Comparison of ENCODE assay signal across 8 cellular contexts in genomic region chr18:63848159-63848558, GRCh38. TPM values are rescaled to one million over a fixed set of nuclear protein-coding genes. Genes with fewer than 3 reads are reported as not detected.
A peak's percentile ranks its signal among the peaks of the same experiment; 100 is the strongest.
DNase-seq lines count a peak whose midpoint lies in the region; ATAC-seq and TF ChIP-seq lines count a peak whose summit lies in the region.

No MANE protein-coding gene starts in this region.

- no peaks in the 10 kb centered on the region for H3K27me3 Mint-ChIP-seq in Calu3 (ENCODE audit: unreplicated experiment)

- 4 to 9% (median 5%) methylated on average over 2 of the region's 2 CpGs for WGBS in spleen, 5 donors

- intact Hi-C loops in Calu3 (cut with micrococcal nuclease; ENCODE audit: unreplicated experiment): loop anchor here (1.0 to 5.0 kb wide), 2 partner anchors 88 to 101 kb away; no protein-coding TSS in a partner anchor
- intact Hi-C loops in spleen (cut with DNase I; ENCODE audit: low total_unique reads): loop anchor here (10.0 kb wide), 1 partner anchor 333 kb away; no protein-coding TSS in a partner anchor

- H3K9me3 ChIP-seq in spleen: no peaks in the 10 kb centered on the region

- peaks cover 9% of the 10 kb centered on the region for H3K4me1 Mint-ChIP-seq in Calu3 (ENCODE audit: low read depth, unreplicated experiment)

- CTCF ChIA-PET in Calu3 (lab: Charles Lee): no interaction called here

- H3K4me1 ChIP-seq in foreskin keratinocyte (peaks cover 26% of the 10 kb centered on the region), spleen (no peaks in the 10 kb centered on the region)

- H3K4me3 ChIP-seq in LNCaP clone FGC (ENCODE audit: low read depth, low read length): no peak overlapping the region
- H3K4me3 ChIP-seq in spleen: no peak overlapping the region

- H3K36me3 Mint-ChIP-seq in Calu3 (ENCODE audit: insufficient read depth, unreplicated experiment): no peaks in the 10 kb centered on the region

- H3K27me3 ChIP-seq in foreskin keratinocyte: no peaks in the 10 kb centered on the region
- peaks cover 0 to 13% (median 0%) of the 10 kb centered on the region in 7 donors for H3K27me3 ChIP-seq in spleen (replicated peaks in 1 of 7)

- TF ChIP-seq CTCF in Calu3 (IDR thresholded peaks at IDR 0.05; ENCODE audit: unreplicated experiment) (peak; percentile 58), LNCaP clone FGC (IDR thresholded peaks at IDR 0.05; ENCODE audit: control insufficient read depth, extremely low read depth, insufficient read depth) (peak; percentile 75), foreskin keratinocyte (conservative IDR thresholded peaks at IDR 0.05) (peak; percentile 87), spleen (IDR thresholded peaks at IDR 0.05 in 8 of 11, conservative IDR thresholded peaks at IDR 0.05 in 3 of 11) (peak in 6 of 11 experiments; percentile 16 to 48 (median 26))

- TF ChIP-seq POLR2A in spleen (IDR thresholded peaks at IDR 0.05): no peak

- no peaks in the 10 kb centered on the region for H3K9me3 Mint-ChIP-seq in Calu3 (ENCODE audit: low read depth, unreplicated experiment)

- no peak overlapping the region for H3K27ac Mint-ChIP-seq in Calu3 (ENCODE audit: unreplicated experiment)

- peak; percentile 48 for DNase-seq in Calu3
- DNase-seq in LNCaP clone FGC (ENCODE audit: low read depth): peak; percentile 98
- DNase-seq in SK-N-DZ (ENCODE audit: low spot score): peak; percentile 40
- DNase-seq in foreskin keratinocyte: peak; percentile 34 to 68
- DNase-seq in spleen: no peak
- DNase-seq in activated CD8-positive, alpha-beta memory T cell treated with anti-CD3 and anti-CD28 coated beads for 24 hours: no peak

- H3K27ac ChIP-seq in foreskin keratinocyte: no peak overlapping the region
- H3K27ac ChIP-seq in spleen: no peak overlapping the region

- BruUV-seq in Calu3 (replicated peaks; lab: Mats Ljungman, UMichigan): no TSS peak

- H3K36me3 ChIP-seq in spleen: no peaks in the 10 kb centered on the region

- peak; percentile 56 for ATAC-seq in GM19372 (IDR thresholded peaks at IDR 0.05; ENCODE audit: low read depth, unreplicated experiment)
- peak; percentile 70 for ATAC-seq in foreskin keratinocyte
- no peak for ATAC-seq in GM18517 (IDR thresholded peaks at IDR 0.05; ENCODE audit: unreplicated experiment)

- H3K4me3 Mint-ChIP-seq in Calu3 (ENCODE audit: low read depth, unreplicated experiment): no peak overlapping the region

RNA-seq across cellular contexts. Expression of gene SERPINB2, which starts 39.3 kb away (rescaled TPM):
- total RNA-seq in Calu3 (2022): 39.2 and 85.1 TPM in 2 replicates
- not detected in 2 replicates for polyA plus RNA-seq in SK-N-DZ (2014; cell fraction: cytosol; rRNA removed)
- polyA plus RNA-seq in SK-N-DZ (2014; cell fraction: nucleus; rRNA removed): not detected in 2 replicates
- 129 and 205 TPM in 2 replicates for total RNA-seq in foreskin keratinocyte
- 96.4 and 169 TPM in 2 replicates for polyA plus RNA-seq in foreskin keratinocyte
- total RNA-seq in spleen: 1 to 10 TPM in 2 of 7 donors, under 1 TPM in 2, not detected in 3; 0.38 to 2.3 (median 1.2) TPM
- polyA plus RNA-seq in spleen: under 1 TPM in 2 of 3 donors, not detected in 1; 0.10 to 0.13 TPM

RNA-seq across cellular contexts. Expression of gene SERPINB10, which starts 59.6 kb away (rescaled TPM):
- total RNA-seq in Calu3 (2022): not detected in 2 replicates
- polyA plus RNA-seq in SK-N-DZ (2014; cell fraction: cytosol; rRNA removed): not detected in 2 replicates
- polyA plus RNA-seq in SK-N-DZ (2014; cell fraction: nucleus; rRNA removed): not detected in 2 replicates
- 0.07 and 2.3 TPM in 2 replicates for total RNA-seq in foreskin keratinocyte
- polyA plus RNA-seq in foreskin keratinocyte: 0.73 TPM in 1 of 2 replicates, not detected in the other
- 1 to 10 TPM in 3 of 7 donors, under 1 TPM in 3, not detected in 1; 0.34 to 5.6 (median 1.2) TPM for total RNA-seq in spleen
- polyA plus RNA-seq in spleen: under 1 TPM; 0.07 to 0.51 (median 0.12) TPM

Comparison
In these comparisons a context has a peak if more than half of its experiments do, and no peak if none do; other contexts are left out.
1. DNase-seq: peak in Calu3 (single experiment), LNCaP clone FGC (single experiment), SK-N-DZ (single experiment) and foreskin keratinocyte (2 of 2); none in spleen (single experiment) and activated CD8-positive, alpha-beta memory T cell treated with anti-CD3 and anti-CD28 coated beads for 24 hours (single experiment).
2. CTCF ChIP-seq: peak in every context shown above with its lines; median percentile 87 in foreskin keratinocyte; 75 in LNCaP clone FGC; 58 in Calu3; 26 in spleen.
3. RNA of gene SERPINB2, which starts 39.3 kb away (total RNA-seq): 129 to 205 TPM in foreskin keratinocyte and 39.2 to 85.1 TPM in Calu3; 0.38 to 2.3 TPM in spleen; every median in the first group is over 10 times any median in the second.